Comparison of ENCODE assay signal across 25 cellular contexts in the genomic region with DNA sequence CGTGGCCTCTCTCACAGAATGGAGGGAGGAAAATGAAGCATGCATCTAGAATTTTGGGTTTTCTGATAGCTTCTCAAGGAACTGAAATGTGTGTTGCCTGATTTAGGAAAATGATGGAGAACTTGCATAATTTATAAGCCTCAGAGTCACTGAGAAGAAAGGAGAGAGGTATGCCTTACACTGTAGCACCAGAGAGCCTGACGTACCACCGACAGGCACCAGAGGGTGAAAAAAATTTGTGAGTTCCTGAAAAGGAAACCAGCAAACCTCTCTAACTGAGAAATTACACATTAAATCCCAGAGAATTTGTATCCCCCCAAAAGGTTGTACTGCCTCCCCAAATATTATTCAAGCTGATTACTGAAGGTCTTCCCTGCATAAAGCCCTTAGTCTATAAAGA.
"Had no signal": no experiment of that assay in that cellular context is flagged by ENCODE, and none has a peak within 500 bp of the region (broad histone marks: within the 10 kb centered on the region; RNA-seq: fewer than 3 reads in every experiment).

No MANE protein-coding gene starts in this region.

- H3K4me3 Mint-ChIP-seq: mesothelial cell of epicardium had no signal

- H3K9me3 Mint-ChIP-seq: mesothelial cell of epicardium had no signal

- H3K4me3 ChIP-seq: coronary artery, dorsolateral prefrontal cortex, esophagus squamous epithelium, gastrocnemius medialis, heart right ventricle, left lung, lower lobe of right lung, mucosa of descending colon had no signal

- H3K4me1 Mint-ChIP-seq: mesothelial cell of epicardium had no signal

- H3K27ac ChIP-seq: coronary artery, dorsolateral prefrontal cortex, epithelial cell of prostate, esophagus squamous epithelium, gastrocnemius medialis, heart right ventricle, left lung, lower lobe of right lung had no signal

- DNase-seq: dermis blood vessel endothelial cell; dorsolateral prefrontal cortex; effector CD4-positive, alpha-beta T cell; effector memory CD4-positive, alpha-beta T cell; erythroblast; esophagus squamous epithelium; foreskin fibroblast; foreskin melanocyte; gastrocnemius medialis; glutamatergic neuron; head of caudate nucleus; heart right ventricle; hippocampal formation; left cardiac atrium; left lung; left ventricle myocardium superior; lower lobe of right lung; mesenchymal stem cell; mucosa of descending colon had no signal

- FAIRE-seq: endometrium, islet of Langerhans, keratinocyte had no signal

- H3K27ac Mint-ChIP-seq: mesothelial cell of epicardium had no signal

- H3K27me3 ChIP-seq: dorsolateral prefrontal cortex, esophagus squamous epithelium, gastrocnemius medialis, heart right ventricle, left lung had no signal

- H3K36me3 Mint-ChIP-seq: mesothelial cell of epicardium had no signal

- H3K4me1 ChIP-seq: esophagus squamous epithelium, gastrocnemius medialis, heart right ventricle, left lung, lower lobe of right lung had no signal

- H3K36me3 ChIP-seq: esophagus squamous epithelium, gastrocnemius medialis, heart right ventricle, left lung, lower lobe of right lung had no signal

- H3K9me3 ChIP-seq: gastrocnemius medialis, lower lobe of right lung had no signal
